ENCODE assay signal across 9 cellular contexts in genomic region chr6:35272005-35272404, GRCh38. TPM values are rescaled to one million over a fixed set of nuclear protein-coding genes. Genes with fewer than 3 reads are reported as not detected.
"Had no signal": no experiment of that assay in that cellular context is flagged by ENCODE, and none has a peak within 500 bp of the region (broad histone marks: within the 10 kb centered on the region; RNA-seq: fewer than 3 reads in every experiment).

No MANE protein-coding gene starts in this region.

- H3K36me3 Mint-ChIP-seq: IgD-negative memory B cell had no signal

- H3K27me3 Mint-ChIP-seq: IgD-negative memory B cell had no signal

- H3K9me3 Mint-ChIP-seq: IgD-negative memory B cell had no signal

- DNase-seq: IMR-90, Karpas-422, KBM-7, KG1 had no signal

- H3K4me2 ChIP-seq: KMS-11 had no signal

- H3K9ac ChIP-seq: KMS-11 had no signal

- H3K4me3 Mint-ChIP-seq: IgD-negative memory B cell had no signal

- H3K27ac ChIP-seq: HL-60, KMS-11 had no signal

- FAIRE-seq: HTR-8/SVneo had no signal

- H3K27ac Mint-ChIP-seq: IgD-negative memory B cell had no signal

RNA-seq across cellular contexts. Expression of gene SCUBE3, which starts 58.2 kb away (rescaled TPM):
- total RNA-seq: HT-29 had no signal
